In genomic region chr11:87005569-87005921, GRCh38 we compare ENCODE assay signal across 1 cellular context.
TF ChIP-seq lines count a peak whose summit lies in the region.

No MANE protein-coding gene starts in this region.

TF ChIP-seq in HepG2, 621 proteins besides CTCF, POLR2A, EP300 and RAD21:
- 0 out of 2 replicates have a peak, but pooled peaks have one; percentile 13 for TF ChIP-seq SAP130 (CRISPR knock-in tag; IDR thresholded peaks at IDR 0.05; ENCODE audit: low read depth)
- TF ChIP-seq ZNF121 (CRISPR knock-in tag; IDR thresholded peaks at IDR 0.05) = peak; percentile 94
- TF ChIP-seq CHD4 (IDR thresholded peaks at IDR 0.05; ENCODE audit: borderline replicate concordance, low read length) = peak; percentile 84; the same call in 1 of the 2 replicates
- TF ChIP-seq TBX2 (CRISPR knock-in tag; IDR thresholded peaks at IDR 0.05; ENCODE audit: borderline replicate concordance) = 0 out of 2 replicates have a peak, but pooled peaks have one; percentile 1
- TF ChIP-seq RORA (CRISPR knock-in tag; IDR thresholded peaks at IDR 0.05) = 0 out of 2 replicates have a peak, but pooled peaks have one; percentile 6
- TF ChIP-seq ASH2L (IDR thresholded peaks at IDR 0.05; ENCODE audit: insufficient read length, low read depth, low read length) = peak; percentile 42
- 0 out of 4 replicates have a peak, but pooled peaks of 1 of the 2 experiments have one; percentile 1 for TF ChIP-seq NR2F1 (CRISPR knock-in tag; IDR thresholded peaks at IDR 0.05)
- TF ChIP-seq KLF16 (CRISPR knock-in tag; IDR thresholded peaks at IDR 0.05) = peak in 1 of 2 experiments; percentile 6; a peak in 1 of 4 replicates
- TF ChIP-seq KLF6 (CRISPR knock-in tag; IDR thresholded peaks at IDR 0.05) = no peak
- TF ChIP-seq BCL6 (CRISPR knock-in tag; IDR thresholded peaks at IDR 0.05) = no peak
- peak; percentile 17; the same call in 1 of the 2 replicates for TF ChIP-seq BRD4 (CRISPR knock-in tag; IDR thresholded peaks at IDR 0.05)
- TF ChIP-seq ZNF607 (CRISPR knock-in tag; IDR thresholded peaks at IDR 0.05; ENCODE audit: borderline replicate concordance) = 0 out of 2 replicates have a peak, but pooled peaks have one; percentile 1
- peak; percentile 8; the same call in 1 of the 2 replicates for TF ChIP-seq ZNF703 (CRISPR knock-in tag; IDR thresholded peaks at IDR 0.05; ENCODE audit: borderline replicate concordance)
- no peak for TF ChIP-seq TBP (CRISPR knock-in tag; IDR thresholded peaks at IDR 0.05)
- 0 out of 2 replicates have a peak, but pooled peaks have one; percentile 6 for TF ChIP-seq NFIC (IDR thresholded peaks at IDR 0.05; ENCODE audit: low read length)
- TF ChIP-seq YEATS4 (CRISPR knock-in tag; IDR thresholded peaks at IDR 0.05; ENCODE audit: borderline replicate concordance) = 0 out of 2 replicates have a peak, but pooled peaks have one; percentile 9
- TF ChIP-seq PHF5A (CRISPR knock-in tag; IDR thresholded peaks at IDR 0.05; ENCODE audit: low read depth, unreplicated experiment) = peak; percentile 18
- TF ChIP-seq, protein P1, sequence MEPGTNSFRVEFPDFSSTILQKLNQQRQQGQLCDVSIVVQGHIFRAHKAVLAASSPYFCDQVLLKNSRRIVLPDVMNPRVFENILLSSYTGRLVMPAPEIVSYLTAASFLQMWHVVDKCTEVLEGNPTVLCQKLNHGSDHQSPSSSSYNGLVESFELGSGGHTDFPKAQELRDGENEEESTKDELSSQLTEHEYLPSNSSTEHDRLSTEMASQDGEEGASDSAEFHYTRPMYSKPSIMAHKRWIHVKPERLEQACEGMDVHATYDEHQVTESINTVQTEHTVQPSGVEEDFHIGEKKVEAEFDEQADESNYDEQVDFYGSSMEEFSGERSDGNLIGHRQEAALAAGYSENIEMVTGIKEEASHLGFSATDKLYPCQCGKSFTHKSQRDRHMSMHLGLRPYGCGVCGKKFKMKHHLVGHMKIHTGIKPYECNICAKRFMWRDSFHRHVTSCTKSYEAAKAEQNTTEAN (CRISPR knock-in tag; conservative IDR thresholded peaks at IDR 0.05) = 0 out of 2 replicates have a peak, but pooled peaks have one; percentile 18
- 0 out of 2 replicates have a peak, but pooled peaks have one; percentile 13 for TF ChIP-seq ZNF670 (CRISPR knock-in tag; IDR thresholded peaks at IDR 0.05; ENCODE audit: borderline replicate concordance)
- no peak for TF ChIP-seq SP5 (CRISPR knock-in tag; IDR thresholded peaks at IDR 0.05; ENCODE audit: borderline replicate concordance, low read depth)
- TF ChIP-seq ZNF704 (CRISPR knock-in tag; IDR thresholded peaks at IDR 0.05; ENCODE audit: borderline replicate concordance) = no peak
- no peak for TF ChIP-seq CHD2 (IDR thresholded peaks at IDR 0.05; ENCODE audit: low read depth, low read length)
- no peak for TF ChIP-seq SCMH1 (CRISPR knock-in tag; IDR thresholded peaks at IDR 0.05; ENCODE audit: borderline replicate concordance)
- TF ChIP-seq MYC (CRISPR knock-in tag; IDR thresholded peaks at IDR 0.05; ENCODE audit: borderline replicate concordance) = no peak
- peak; percentile 6; the same call in 1 of the 2 replicates for TF ChIP-seq NKX3-1 (CRISPR knock-in tag; IDR thresholded peaks at IDR 0.05)
- TF ChIP-seq, protein P2, sequence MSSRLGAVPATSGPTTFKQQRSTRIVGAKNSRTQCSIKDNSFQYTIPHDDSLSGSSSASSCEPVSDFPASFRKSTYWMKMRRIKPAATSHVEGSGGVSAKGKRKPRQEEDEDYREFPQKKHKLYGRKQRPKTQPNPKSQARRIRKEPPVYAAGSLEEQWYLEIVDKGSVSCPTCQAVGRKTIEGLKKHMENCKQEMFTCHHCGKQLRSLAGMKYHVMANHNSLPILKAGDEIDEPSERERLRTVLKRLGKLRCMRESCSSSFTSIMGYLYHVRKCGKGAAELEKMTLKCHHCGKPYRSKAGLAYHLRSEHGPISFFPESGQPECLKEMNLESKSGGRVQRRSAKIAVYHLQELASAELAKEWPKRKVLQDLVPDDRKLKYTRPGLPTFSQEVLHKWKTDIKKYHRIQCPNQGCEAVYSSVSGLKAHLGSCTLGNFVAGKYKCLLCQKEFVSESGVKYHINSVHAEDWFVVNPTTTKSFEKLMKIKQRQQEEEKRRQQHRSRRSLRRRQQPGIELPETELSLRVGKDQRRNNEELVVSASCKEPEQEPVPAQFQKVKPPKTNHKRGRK (CRISPR knock-in tag; IDR thresholded peaks at IDR 0.05) = no peak
- TF ChIP-seq PAXIP1 (CRISPR knock-in tag; conservative IDR thresholded peaks at IDR 0.05) = peak; percentile 25; the same call in 1 of the 2 replicates
- TF ChIP-seq ZNF414 (CRISPR knock-in tag; IDR thresholded peaks at IDR 0.05) = peak; percentile 4; the same call in 1 of the 2 replicates
- 0 out of 2 replicates have a peak, but pooled peaks have one; percentile 4 for TF ChIP-seq ZNF878 (CRISPR knock-in tag; IDR thresholded peaks at IDR 0.05)
- 0 out of 2 replicates have a peak, but pooled peaks have one; percentile 1 for TF ChIP-seq TARDBP (CRISPR knock-in tag; IDR thresholded peaks at IDR 0.05)
- TF ChIP-seq ELF1 (CRISPR knock-in tag; IDR thresholded peaks at IDR 0.05) = no peak
- TF ChIP-seq MIER2 (CRISPR knock-in tag; IDR thresholded peaks at IDR 0.05) = 0 out of 2 replicates have a peak, but pooled peaks have one; percentile 3
- TF ChIP-seq RARG (CRISPR knock-in tag; IDR thresholded peaks at IDR 0.05; ENCODE audit: low read depth) = no peak
- no peak for TF ChIP-seq TRIM22 (IDR thresholded peaks at IDR 0.05)
- TF ChIP-seq NCOA5 (CRISPR knock-in tag; IDR thresholded peaks at IDR 0.05) = no peak
- no peak for TF ChIP-seq SMARCE1 (IDR thresholded peaks at IDR 0.05; ENCODE audit: borderline replicate concordance)
- peak; percentile 4; the same call in 1 of the 2 replicates for TF ChIP-seq PHF21A (CRISPR knock-in tag; IDR thresholded peaks at IDR 0.05)
- TF ChIP-seq CREB1 (IDR thresholded peaks at IDR 0.05) = no peak
- peak; percentile 10 for TF ChIP-seq CREB1 (CRISPR knock-in tag; IDR thresholded peaks at IDR 0.05)
- 0 out of 2 replicates have a peak, but pooled peaks have one; percentile 9 for TF ChIP-seq ZNF124 (CRISPR knock-in tag; IDR thresholded peaks at IDR 0.05)
- peak; percentile 7; the same call in 1 of the 2 replicates for TF ChIP-seq THAP11 (CRISPR knock-in tag; IDR thresholded peaks at IDR 0.05)
- TF ChIP-seq REL (CRISPR knock-in tag; conservative IDR thresholded peaks at IDR 0.05) = 0 out of 2 replicates have a peak, but pooled peaks have one; percentile 17
- 0 out of 2 replicates have a peak, but pooled peaks have one; percentile 3 for TF ChIP-seq ZMYM4 (CRISPR knock-in tag; IDR thresholded peaks at IDR 0.05)
